ENCODE assay signal across 10 cellular contexts in the genomic region with DNA sequence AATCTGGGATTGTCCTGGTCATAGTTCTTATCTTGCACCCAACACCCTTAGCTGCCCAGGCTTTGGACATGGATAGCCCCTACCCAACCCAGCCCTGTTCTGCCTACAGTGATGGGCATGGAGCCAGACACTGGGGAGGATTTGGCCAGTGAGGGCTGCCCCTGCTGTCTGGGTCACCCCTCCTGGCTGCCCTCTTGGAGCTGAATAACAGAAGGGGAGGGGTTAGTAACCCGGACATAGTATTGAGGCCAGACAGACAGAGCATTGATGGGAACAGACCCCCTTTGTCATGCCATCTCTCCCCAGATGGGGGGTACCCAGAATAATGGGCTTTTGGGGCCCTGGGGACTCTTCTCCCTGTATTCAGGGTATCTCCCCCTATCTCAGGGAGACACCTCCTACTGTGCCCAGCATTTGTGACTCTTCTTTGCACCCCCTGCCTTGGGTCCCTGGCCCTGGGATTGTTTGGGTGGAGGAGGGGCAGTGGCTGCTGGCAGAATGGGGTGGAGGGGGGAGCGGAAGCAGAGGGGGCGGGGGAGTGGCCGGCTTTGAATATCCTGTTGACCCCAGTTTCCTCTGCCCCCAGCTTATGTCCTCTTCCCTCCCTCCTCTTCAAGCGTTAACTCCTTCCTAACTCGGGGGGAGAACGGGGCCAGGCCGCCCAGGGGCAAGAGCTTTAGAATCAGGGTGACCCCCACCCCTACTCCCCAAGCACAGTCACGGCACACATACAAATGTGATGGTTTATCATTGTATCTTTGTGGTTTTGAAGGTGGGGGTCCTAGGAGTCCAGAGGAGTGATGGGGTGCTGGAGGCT. TPM values are rescaled to one million over a fixed set of nuclear protein-coding genes. Genes with fewer than 3 reads are reported as not detected.
DNase-seq lines count a peak whose midpoint lies in the region; ATAC-seq and TF ChIP-seq lines count a peak whose summit lies in the region.
"Had no signal": no experiment of that assay in that cellular context is flagged by ENCODE, and none has a peak within 500 bp of the region (broad histone marks: within the 10 kb centered on the region; RNA-seq: fewer than 3 reads in every experiment).

No MANE protein-coding gene starts in this region.

- TF ChIP-seq CTCF in GM23338 (conservative IDR thresholded peaks at IDR 0.05; ENCODE audit: low read depth in 2 of 2) = no peak
- no peak for TF ChIP-seq CTCF in activated CD8-positive, alpha-beta T cell treated with anti-CD3 and anti-CD28 coated beads for 36 hours (IDR thresholded peaks at IDR 0.05)

- H3K4me3 Mint-ChIP-seq in GM23338 = peak overlapping the region; percentile 76
- no peak overlapping the region for H3K4me3 Mint-ChIP-seq in activated CD8-positive, alpha-beta T cell treated with anti-CD3 and anti-CD28 coated beads for 36 hours

- H3K4me3 ChIP-seq in GM23338 (peak overlapping the region; percentile 92), iPS-18c (ENCODE audit: insufficient read depth, low read depth, low read length) (peak overlapping the region; percentile 20; the same call in 1 of the 2 replicates)

- H3K4me2 ChIP-seq in GM23338 = peak overlapping the region; percentile 99

- no peak overlapping the region for H3K27ac ChIP-seq in GM23338 (ENCODE audit: low read depth)

- H2AFZ ChIP-seq in GM23338 = no peak overlapping the region

- H3K4me1 Mint-ChIP-seq in GM23338 = peaks cover 90% of the 10 kb centered on the region
- peaks cover 71% of the 10 kb centered on the region for H3K4me1 Mint-ChIP-seq in activated CD8-positive, alpha-beta T cell treated with anti-CD3 and anti-CD28 coated beads for 36 hours (ENCODE audit: low read depth)

- no peak overlapping the region for H3K27ac Mint-ChIP-seq in GM23338
- peak overlapping the region; percentile 61 for H3K27ac Mint-ChIP-seq in activated CD8-positive, alpha-beta T cell treated with anti-CD3 and anti-CD28 coated beads for 36 hours

- no peaks in the 10 kb centered on the region for H3K9me3 ChIP-seq in iPS-18c (ENCODE audit: control insufficient read depth, insufficient read depth, low read length)

- peaks cover 27% of the 10 kb centered on the region for H3F3A ChIP-seq in GM23338 (replicated peaks; ENCODE audit: low read depth)

- DNase-seq in GM23338 (ENCODE audit: low spot score) = peak; percentile 72
- no peak for DNase-seq in activated CD8-positive, alpha-beta T cell treated with anti-CD3 and anti-CD28 coated beads for 36 hours
- DNase-seq in putamen (ENCODE audit: low spot score) = peak; percentile 88
- DNase-seq: KG1 had no signal

- peaks cover 49% of the 10 kb centered on the region for H3K27me3 ChIP-seq in GM23338 (ENCODE audit: insufficient read depth)

- intact Hi-C loops in activated CD8-positive, alpha-beta T cell treated with anti-CD3 and anti-CD28 coated beads for 36 hours (cut with micrococcal nuclease) = no loop called here

- peaks cover 63% of the 10 kb centered on the region for H3K27me3 Mint-ChIP-seq in GM23338 (ENCODE audit: insufficient read depth, low read depth, poor library complexity)
- H3K27me3 Mint-ChIP-seq in activated CD8-positive, alpha-beta T cell treated with anti-CD3 and anti-CD28 coated beads for 36 hours = no peaks in the 10 kb centered on the region

- ATAC-seq in GM23338 (no peak), HG03159 (IDR thresholded peaks at IDR 0.05; ENCODE audit: unreplicated experiment) (no peak), HG03432 (IDR thresholded peaks at IDR 0.05; ENCODE audit: unreplicated experiment) (no peak), HG02759 (IDR thresholded peaks at IDR 0.05; ENCODE audit: unreplicated experiment) (no peak), GM19351 (IDR thresholded peaks at IDR 0.05; ENCODE audit: unreplicated experiment) (no peak)
- ATAC-seq in activated CD8-positive, alpha-beta T cell treated with anti-CD3 and anti-CD28 coated beads for 36 hours = no peak

- no peaks in the 10 kb centered on the region for H3K9me3 Mint-ChIP-seq in GM23338
- H3K9me3 Mint-ChIP-seq in activated CD8-positive, alpha-beta T cell treated with anti-CD3 and anti-CD28 coated beads for 36 hours = no peaks in the 10 kb centered on the region

- H3K9me2 ChIP-seq in GM23338 (ENCODE audit: insufficient read depth) = no peaks in the 10 kb centered on the region

- CTCF ChIA-PET in activated CD8-positive, alpha-beta T cell treated with anti-CD3 and anti-CD28 coated beads for 36 hours (lab: Charles Lee) = interaction anchor here (1.4 to 26.3 kb wide), 3 partner anchors 11 to 145 kb away, joined by 3 to 780 read pairs (median 6); a partner anchor contains a TSS

- H3K79me2 ChIP-seq in GM23338 (replicated peaks; ENCODE audit: insufficient read depth) = peaks cover 9% of the 10 kb centered on the region; the same call in 1 of the 2 replicates

- POLR2A ChIA-PET in activated CD8-positive, alpha-beta T cell treated with anti-CD3 and anti-CD28 coated beads for 36 hours (lab: Charles Lee) = interaction anchor here (0.6 to 1.6 kb wide), 7 partner anchors 17 to 213 kb away, joined by 3 to 4 read pairs (median 3); a partner anchor contains a TSS

- no peaks in the 10 kb centered on the region for H3K36me3 ChIP-seq in GM23338 (ENCODE audit: insufficient read depth)

- peaks cover 74% of the 10 kb centered on the region for H3K4me1 ChIP-seq in GM23338 (ENCODE audit: insufficient read depth)

- H4K20me1 ChIP-seq in GM23338 (replicated peaks; ENCODE audit: insufficient read depth) = peaks cover 15% of the 10 kb centered on the region

- peaks cover 26% of the 10 kb centered on the region for H3K36me3 Mint-ChIP-seq in GM23338 (ENCODE audit: low read depth)
- H3K36me3 Mint-ChIP-seq in activated CD8-positive, alpha-beta T cell treated with anti-CD3 and anti-CD28 coated beads for 36 hours (ENCODE audit: low read depth) = peaks cover 28% of the 10 kb centered on the region

TF ChIP-seq in GM23338, 12 proteins besides CTCF, POLR2A, EP300 and RAD21 (continues in another document):
- no peak for TF ChIP-seq EZH2 (IDR thresholded peaks at IDR 0.05; ENCODE audit: low read depth, unreplicated experiment)
- no peak for TF ChIP-seq NANOG (IDR thresholded peaks at IDR 0.05; ENCODE audit: borderline replicate concordance)
- TF ChIP-seq, protein P1, sequence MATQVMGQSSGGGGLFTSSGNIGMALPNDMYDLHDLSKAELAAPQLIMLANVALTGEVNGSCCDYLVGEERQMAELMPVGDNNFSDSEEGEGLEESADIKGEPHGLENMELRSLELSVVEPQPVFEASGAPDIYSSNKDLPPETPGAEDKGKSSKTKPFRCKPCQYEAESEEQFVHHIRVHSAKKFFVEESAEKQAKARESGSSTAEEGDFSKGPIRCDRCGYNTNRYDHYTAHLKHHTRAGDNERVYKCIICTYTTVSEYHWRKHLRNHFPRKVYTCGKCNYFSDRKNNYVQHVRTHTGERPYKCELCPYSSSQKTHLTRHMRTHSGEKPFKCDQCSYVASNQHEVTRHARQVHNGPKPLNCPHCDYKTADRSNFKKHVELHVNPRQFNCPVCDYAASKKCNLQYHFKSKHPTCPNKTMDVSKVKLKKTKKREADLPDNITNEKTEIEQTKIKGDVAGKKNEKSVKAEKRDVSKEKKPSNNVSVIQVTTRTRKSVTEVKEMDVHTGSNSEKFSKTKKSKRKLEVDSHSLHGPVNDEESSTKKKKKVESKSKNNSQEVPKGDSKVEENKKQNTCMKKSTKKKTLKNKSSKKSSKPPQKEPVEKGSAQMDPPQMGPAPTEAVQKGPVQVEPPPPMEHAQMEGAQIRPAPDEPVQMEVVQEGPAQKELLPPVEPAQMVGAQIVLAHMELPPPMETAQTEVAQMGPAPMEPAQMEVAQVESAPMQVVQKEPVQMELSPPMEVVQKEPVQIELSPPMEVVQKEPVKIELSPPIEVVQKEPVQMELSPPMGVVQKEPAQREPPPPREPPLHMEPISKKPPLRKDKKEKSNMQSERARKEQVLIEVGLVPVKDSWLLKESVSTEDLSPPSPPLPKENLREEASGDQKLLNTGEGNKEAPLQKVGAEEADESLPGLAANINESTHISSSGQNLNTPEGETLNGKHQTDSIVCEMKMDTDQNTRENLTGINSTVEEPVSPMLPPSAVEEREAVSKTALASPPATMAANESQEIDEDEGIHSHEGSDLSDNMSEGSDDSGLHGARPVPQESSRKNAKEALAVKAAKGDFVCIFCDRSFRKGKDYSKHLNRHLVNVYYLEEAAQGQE (IDR thresholded peaks at IDR 0.05; ENCODE audit: unreplicated experiment) = no peak
- no peak for TF ChIP-seq POLR2AphosphoS5 (IDR thresholded peaks at IDR 0.05; ENCODE audit: low read depth)
- no peak for TF ChIP-seq ZNF114 (CRISPR knock-in tag; IDR thresholded peaks at IDR 0.05)
- TF ChIP-seq EZH2phosphoT487 (IDR thresholded peaks at IDR 0.05; ENCODE audit: unreplicated experiment) = no peak
- TF ChIP-seq JUNB (IDR thresholded peaks at IDR 0.05; ENCODE audit: unreplicated experiment) = no peak
- no peak for TF ChIP-seq STAT1 (IDR thresholded peaks at IDR 0.05; ENCODE audit: unreplicated experiment)
- TF ChIP-seq, protein P2, sequence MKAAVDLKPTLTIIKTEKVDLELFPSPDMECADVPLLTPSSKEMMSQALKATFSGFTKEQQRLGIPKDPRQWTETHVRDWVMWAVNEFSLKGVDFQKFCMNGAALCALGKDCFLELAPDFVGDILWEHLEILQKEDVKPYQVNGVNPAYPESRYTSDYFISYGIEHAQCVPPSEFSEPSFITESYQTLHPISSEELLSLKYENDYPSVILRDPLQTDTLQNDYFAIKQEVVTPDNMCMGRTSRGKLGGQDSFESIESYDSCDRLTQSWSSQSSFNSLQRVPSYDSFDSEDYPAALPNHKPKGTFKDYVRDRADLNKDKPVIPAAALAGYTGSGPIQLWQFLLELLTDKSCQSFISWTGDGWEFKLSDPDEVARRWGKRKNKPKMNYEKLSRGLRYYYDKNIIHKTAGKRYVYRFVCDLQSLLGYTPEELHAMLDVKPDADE (IDR thresholded peaks at IDR 0.05) = no peak; the same call in 1 of the 2 replicates
- no peak for TF ChIP-seq ZNF331 (CRISPR knock-in tag; IDR thresholded peaks at IDR 0.05; ENCODE audit: low read depth)
- no peak for TF ChIP-seq CREB1 (CRISPR knock-in tag; IDR thresholded peaks at IDR 0.05; ENCODE audit: low read depth)

RNA-seq across cellular contexts. Expression of a gene that starts 17.0 kb away (rescaled TPM):
- 1.4 and 2.8 TPM in 2 replicates for total RNA-seq in GM23338 (2014; rRNA removed; shearing (Covaris generic))
- not detected in 2 replicates for polyA plus RNA-seq in GM23338 (2016; fragmentation: Nextera tagmentation; extraction: Ambion mirVana)
- not detected for total RNA-seq in activated CD8-positive, alpha-beta T cell treated with anti-CD3 and anti-CD28 coated beads for 36 hours
- total RNA-seq: T-helper 1 cell treated with Interleukin-12 subunit alpha and Interleukin-12 subunit beta and Interleukin-4 antibody, amounts not matched to agents 30 ng/mL and 1 ng/mL, for 36 hours had no signal

RNA-seq across cellular contexts. Expression of a gene that starts 38.5 kb away (rescaled TPM):
- total RNA-seq in GM23338 (2014; rRNA removed; shearing (Covaris generic)) = 15.9 and 17.8 TPM in 2 replicates
- polyA plus RNA-seq in GM23338 (2016; fragmentation: Nextera tagmentation; extraction: Ambion mirVana) = 7.4 and 8.7 TPM in 2 replicates
- 10 to 100 TPM; 34.7 to 36.2 TPM for total RNA-seq in activated CD8-positive, alpha-beta T cell treated with anti-CD3 and anti-CD28 coated beads for 36 hours

RNA-seq across cellular contexts. Expression of a gene that starts 59.8 kb away (rescaled TPM):
- total RNA-seq in GM23338 (2014; rRNA removed; shearing (Covaris generic)) = 75.5 and 79.9 TPM in 2 replicates
- 40.6 and 46.2 TPM in 2 replicates for polyA plus RNA-seq in GM23338 (2016; fragmentation: Nextera tagmentation; extraction: Ambion mirVana)
- 100 to 1,000 TPM; 110 to 118 TPM for total RNA-seq in activated CD8-positive, alpha-beta T cell treated with anti-CD3 and anti-CD28 coated beads for 36 hours
